Comparison of ENCODE assay signal across 1 cellular context in genomic region chr3:157290761-157291160, GRCh38.
TF ChIP-seq lines count a peak whose summit lies in the region.

No MANE protein-coding gene starts in this region.

TF ChIP-seq in IMR-90, 13 proteins besides CTCF, POLR2A, EP300 and RAD21 (continued from another document):
- TF ChIP-seq USF2 (IDR thresholded peaks at IDR 0.05; ENCODE audit: low read depth, low read length) (no peak), RFX5 (IDR thresholded peaks at IDR 0.05; ENCODE audit: low read depth, low read length) (no peak), CEBPB (IDR thresholded peaks at IDR 0.05; ENCODE audit: low read depth, low read length) (peak; percentile 67), CHD1 (IDR thresholded peaks at IDR 0.05; ENCODE audit: low read depth, low read length) (no peak), MAFK (IDR thresholded peaks at IDR 0.05; ENCODE audit: low read depth, low read length) (no peak)
